Comparison of ENCODE assay signal across 9 cellular contexts in genomic region chr9:116153765-116154333, GRCh38. TPM values are rescaled to one million over a fixed set of nuclear protein-coding genes. Genes with fewer than 3 reads are reported as not detected.
A peak's percentile ranks its signal among the peaks of the same experiment; 100 is the strongest.
DNase-seq lines count a peak whose midpoint lies in the region; ATAC-seq and TF ChIP-seq lines count a peak whose summit lies in the region.
"Had no signal": no experiment of that assay in that cellular context is flagged by ENCODE, and none has a peak within 500 bp of the region (broad histone marks: within the 10 kb centered on the region; RNA-seq: fewer than 3 reads in every experiment).

A gene with protein sequence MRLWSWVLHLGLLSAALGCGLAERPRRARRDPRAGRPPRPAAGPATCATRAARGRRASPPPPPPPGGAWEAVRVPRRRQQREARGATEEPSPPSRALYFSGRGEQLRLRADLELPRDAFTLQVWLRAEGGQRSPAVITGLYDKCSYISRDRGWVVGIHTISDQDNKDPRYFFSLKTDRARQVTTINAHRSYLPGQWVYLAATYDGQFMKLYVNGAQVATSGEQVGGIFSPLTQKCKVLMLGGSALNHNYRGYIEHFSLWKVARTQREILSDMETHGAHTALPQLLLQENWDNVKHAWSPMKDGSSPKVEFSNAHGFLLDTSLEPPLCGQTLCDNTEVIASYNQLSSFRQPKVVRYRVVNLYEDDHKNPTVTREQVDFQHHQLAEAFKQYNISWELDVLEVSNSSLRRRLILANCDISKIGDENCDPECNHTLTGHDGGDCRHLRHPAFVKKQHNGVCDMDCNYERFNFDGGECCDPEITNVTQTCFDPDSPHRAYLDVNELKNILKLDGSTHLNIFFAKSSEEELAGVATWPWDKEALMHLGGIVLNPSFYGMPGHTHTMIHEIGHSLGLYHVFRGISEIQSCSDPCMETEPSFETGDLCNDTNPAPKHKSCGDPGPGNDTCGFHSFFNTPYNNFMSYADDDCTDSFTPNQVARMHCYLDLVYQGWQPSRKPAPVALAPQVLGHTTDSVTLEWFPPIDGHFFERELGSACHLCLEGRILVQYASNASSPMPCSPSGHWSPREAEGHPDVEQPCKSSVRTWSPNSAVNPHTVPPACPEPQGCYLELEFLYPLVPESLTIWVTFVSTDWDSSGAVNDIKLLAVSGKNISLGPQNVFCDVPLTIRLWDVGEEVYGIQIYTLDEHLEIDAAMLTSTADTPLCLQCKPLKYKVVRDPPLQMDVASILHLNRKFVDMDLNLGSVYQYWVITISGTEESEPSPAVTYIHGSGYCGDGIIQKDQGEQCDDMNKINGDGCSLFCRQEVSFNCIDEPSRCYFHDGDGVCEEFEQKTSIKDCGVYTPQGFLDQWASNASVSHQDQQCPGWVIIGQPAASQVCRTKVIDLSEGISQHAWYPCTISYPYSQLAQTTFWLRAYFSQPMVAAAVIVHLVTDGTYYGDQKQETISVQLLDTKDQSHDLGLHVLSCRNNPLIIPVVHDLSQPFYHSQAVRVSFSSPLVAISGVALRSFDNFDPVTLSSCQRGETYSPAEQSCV (N-terminal part only) (plus strand): TSS chr9:116153791. CDS start chr9:116154173, 382 bp downstream.

- CTCF ChIA-PET in Calu3 (lab: Charles Lee), result interaction anchor here (0.6 to 0.7 kb wide), 2 partner anchors 171 to 417 kb away, joined by 3 to 6 read pairs; no protein-coding TSS in a partner anchor
- CTCF ChIA-PET in WTC11 (lab: Charles Lee), result interaction anchor here (0.6 to 3.6 kb wide), 14 partner anchors 8 to 947 kb away, joined by 3 to 22 read pairs (median 4); no protein-coding TSS in a partner anchor
- CTCF ChIA-PET in RWPE1 (lab: Yijun Ruan, JAX), result interaction anchor here (0.7 kb wide), 1 partner anchor 24 kb away, joined by 3 read pairs; no protein-coding TSS in a partner anchor

- peak within 1 kb of the TSS; percentile 10 to 66 (median 56) for H3K4me3 ChIP-seq in heart right ventricle

- POLR2A ChIA-PET in WTC11 (lab: Charles Lee), result interaction anchor here (0.6 to 1.2 kb wide), 3 partner anchors 44 to 132 kb away, joined by 3 to 4 read pairs (median 3); no protein-coding TSS in a partner anchor
- POLR2A ChIA-PET in RWPE1 (lab: Yijun Ruan, JAX; ENCODE audit: low non-redundant PET), result interaction anchor here (0.6 kb wide), 1 partner anchor 51 kb away, joined by 5 read pairs; no protein-coding TSS in a partner anchor

- no peaks in the 10 kb centered on the region for H3K4me1 Mint-ChIP-seq in Calu3 (ENCODE audit: low read depth, unreplicated experiment)
- peaks cover 44% of the 10 kb centered on the region for H3K4me1 Mint-ChIP-seq in WTC11
- H3K4me1 Mint-ChIP-seq in progenitor cell of endocrine pancreas (ENCODE audit: low read depth), result peaks cover 26% of the 10 kb centered on the region
- H3K4me1 Mint-ChIP-seq in activated T-helper 2 cell treated with anti-CD3 and anti-CD28 coated beads, Interferon-gamma antibody, Interleukin-2, Interleukin-4, amounts not matched to agents 10 μg/mL and 5 μg/mL and 100 μg/mL, durations not matched to agents 14 hours and 24 hours and 36 hours (ENCODE audit: low read depth), result peaks cover 7% of the 10 kb centered on the region

- H3K36me3 Mint-ChIP-seq in Calu3 (ENCODE audit: insufficient read depth, unreplicated experiment), result no peaks in the 10 kb centered on the region
- no peaks in the 10 kb centered on the region for H3K36me3 Mint-ChIP-seq in WTC11
- no peaks in the 10 kb centered on the region for H3K36me3 Mint-ChIP-seq in progenitor cell of endocrine pancreas (ENCODE audit: insufficient read depth)
- no peaks in the 10 kb centered on the region for H3K36me3 Mint-ChIP-seq in activated T-helper 2 cell treated with anti-CD3 and anti-CD28 coated beads, Interferon-gamma antibody, Interleukin-2, Interleukin-4, amounts not matched to agents 10 μg/mL and 5 μg/mL and 100 μg/mL, durations not matched to agents 14 hours and 24 hours and 36 hours (ENCODE audit: low read depth)

- 2 to 3% methylated on average over 21 to 41 of the region's 41 CpGs for WGBS in heart right ventricle, 2 donors

- no peak for DNase-seq in Calu3
- DNase-seq in WTC11 (ENCODE audit: low spot score), result no peak
- peak in 1 of 2 donors; percentile 15 for DNase-seq in heart right ventricle
- DNase-seq in progenitor cell of endocrine pancreas (ENCODE audit: low spot score, unreplicated experiment), result no peak
- DNase-seq in RWPE1 (ENCODE audit: low spot score), result no peak
- DNase-seq in DMS79 (lab: John Stamatoyannopoulos, UW), result no peak
- no peak for DNase-seq in stimulated activated naive CD4-positive, alpha-beta T cell treated with Interleukin-2 at 50 U/mL for 16 hours (lab: John Stamatoyannopoulos, UW)
- no peak for DNase-seq in activated T-helper 2 cell treated with anti-CD3 and anti-CD28 coated beads, Interferon-gamma antibody, Interleukin-2, Interleukin-4, amounts not matched to agents 10 μg/mL and 5 μg/mL and 100 μg/mL, durations not matched to agents 14 hours and 24 hours and 36 hours (ENCODE audit: low spot score)
- DNase-seq: activated T-cell treated with anti-CD3 and anti-CD28 coated beads, Interleukin-2, amount 50 U/mL, for 1 hour had no signal

- peaks cover 0 to 68% (median 5%) of the 10 kb centered on the region in 7 donors for H3K27me3 ChIP-seq in heart right ventricle

- intact Hi-C loops in Calu3 (cut with micrococcal nuclease; ENCODE audit: unreplicated experiment), result loop anchor here (5.0 to 10.0 kb wide), 3 partner anchors 269 to 493 kb away; no protein-coding TSS in a partner anchor
- intact Hi-C loops in heart right ventricle (cut with DNase I), result loop anchor here in 9 of 10 donors (5.0 to 10.0 kb wide), 13 partner anchors 209 to 562 kb away; no protein-coding TSS in a partner anchor
- intact Hi-C loops in activated T-helper 2 cell treated with anti-CD3 and anti-CD28 coated beads, Interferon-gamma antibody, Interleukin-2, Interleukin-4, amounts not matched to agents 10 μg/mL and 5 μg/mL and 100 μg/mL, durations not matched to agents 14 hours and 24 hours and 36 hours (cut with micrococcal nuclease), result loop anchor here (10.0 kb wide), 1 partner anchor 511 kb away; no protein-coding TSS in a partner anchor

- H3K4me3 Mint-ChIP-seq in Calu3 (ENCODE audit: low read depth, unreplicated experiment) (peak within 1 kb of the TSS; percentile 63), WTC11 (peak within 1 kb of the TSS; percentile 81), progenitor cell of endocrine pancreas (ENCODE audit: low read depth) (peak within 1 kb of the TSS; percentile 76)
- no peak within 1 kb of the TSS for H3K4me3 Mint-ChIP-seq in activated T-helper 2 cell treated with anti-CD3 and anti-CD28 coated beads, Interferon-gamma antibody, Interleukin-2, Interleukin-4, amounts not matched to agents 10 μg/mL and 5 μg/mL and 100 μg/mL, durations not matched to agents 14 hours and 24 hours and 36 hours (ENCODE audit: low read depth)

- H3K27ac Mint-ChIP-seq in Calu3 (ENCODE audit: unreplicated experiment) (peak within 1 kb of the TSS; percentile 36), WTC11 (no peak within 1 kb of the TSS), progenitor cell of endocrine pancreas (no peak within 1 kb of the TSS)
- H3K27ac Mint-ChIP-seq in activated T-helper 2 cell treated with anti-CD3 and anti-CD28 coated beads, Interferon-gamma antibody, Interleukin-2, Interleukin-4, amounts not matched to agents 10 μg/mL and 5 μg/mL and 100 μg/mL, durations not matched to agents 14 hours and 24 hours and 36 hours, result no peak within 1 kb of the TSS

- BruUV-seq in Calu3 (replicated peaks; lab: Mats Ljungman, UMichigan), result no TSS peak

- peaks cover 64% of the 10 kb centered on the region for H3K27me3 Mint-ChIP-seq in Calu3 (ENCODE audit: unreplicated experiment)
- H3K27me3 Mint-ChIP-seq in WTC11 (ENCODE audit: low read depth), result peaks cover 75% of the 10 kb centered on the region
- peaks cover 81% of the 10 kb centered on the region for H3K27me3 Mint-ChIP-seq in progenitor cell of endocrine pancreas
- peaks cover 69% of the 10 kb centered on the region for H3K27me3 Mint-ChIP-seq in activated T-helper 2 cell treated with anti-CD3 and anti-CD28 coated beads, Interferon-gamma antibody, Interleukin-2, Interleukin-4, amounts not matched to agents 10 μg/mL and 5 μg/mL and 100 μg/mL, durations not matched to agents 14 hours and 24 hours and 36 hours (ENCODE audit: low read depth)

- peaks cover 6 to 41% (median 20%) of the 10 kb centered on the region in 9 donors for H3K4me1 ChIP-seq in heart right ventricle

- TF ChIP-seq CTCF in Calu3 (IDR thresholded peaks at IDR 0.05; ENCODE audit: unreplicated experiment) (no peak), WTC11 (IDR thresholded peaks at IDR 0.05) (no peak), heart right ventricle (IDR thresholded peaks at IDR 0.05) (no peak), progenitor cell of endocrine pancreas (IDR thresholded peaks at IDR 0.05; ENCODE audit: unreplicated experiment) (no peak), RWPE1 (conservative IDR thresholded peaks at IDR 0.05; ENCODE audit: low read depth) (no peak)

- H3K9me3 Mint-ChIP-seq in Calu3 (ENCODE audit: low read depth, unreplicated experiment) (no peaks in the 10 kb centered on the region), WTC11 (no peaks in the 10 kb centered on the region), progenitor cell of endocrine pancreas (ENCODE audit: low read depth) (no peaks in the 10 kb centered on the region)
- H3K9me3 Mint-ChIP-seq in activated T-helper 2 cell treated with anti-CD3 and anti-CD28 coated beads, Interferon-gamma antibody, Interleukin-2, Interleukin-4, amounts not matched to agents 10 μg/mL and 5 μg/mL and 100 μg/mL, durations not matched to agents 14 hours and 24 hours and 36 hours, result no peaks in the 10 kb centered on the region

- no peaks in the 10 kb centered on the region for H3K36me3 ChIP-seq in heart right ventricle

- no peaks in the 10 kb centered on the region for H3K9me3 ChIP-seq in heart right ventricle

- no peak for ATAC-seq in WTC11
- ATAC-seq in heart right ventricle, result no peak

- H3K27ac ChIP-seq in heart right ventricle (peak within 1 kb of the TSS in 8 of 10 donors; percentile 45 to 95 (median 89)), RWPE1 (no peak within 1 kb of the TSS)

TF ChIP-seq in WTC11, 78 proteins besides CTCF, POLR2A, EP300 and RAD21 (continues in another document):
- TF ChIP-seq ZNF263 (CRISPR knock-in tag; IDR thresholded peaks at IDR 0.05; ENCODE audit: low read depth), result no peak

RNA-seq across cellular contexts. Expression of the gene that starts here (rescaled TPM):
- total RNA-seq in Calu3 (2022) (not detected in 2 replicates), WTC11 (2021) (0.22 to 0.53 TPM (median 0.34 TPM) in 3 replicates), heart right ventricle (1 to 10 TPM in 7 of 10 donors, under 1 TPM in 3; 0.74 to 3.4 (median 1.3) TPM), progenitor cell of endocrine pancreas (0.33 and 0.36 TPM in 2 replicates)
- polyA plus RNA-seq in heart right ventricle, result 1 to 10 TPM in 1 of 2 donors, under 1 TPM in 1; 0.15 to 1.1 TPM
- not detected in 2 replicates for total RNA-seq in activated T-helper 2 cell treated with anti-CD3 and anti-CD28 coated beads, Interferon-gamma antibody, Interleukin-2, Interleukin-4, amounts not matched to agents 10 μg/mL and 5 μg/mL and 100 μg/mL, durations not matched to agents 14 hours and 24 hours and 36 hours
